In genomic region chr16:51061355-51061754, GRCh38 we compare ENCODE assay signal across 17 cellular contexts.
DNase-seq lines count a peak whose midpoint lies in the region; ATAC-seq and TF ChIP-seq lines count a peak whose summit lies in the region.
"Had no signal": no experiment of that assay in that cellular context is flagged by ENCODE, and none has a peak within 500 bp of the region (broad histone marks: within the 10 kb centered on the region; RNA-seq: fewer than 3 reads in every experiment).

No MANE protein-coding gene starts in this region.

- H3K27me3 ChIP-seq in GM23338 (ENCODE audit: insufficient read depth) (no peaks in the 10 kb centered on the region), liver (ENCODE audit: control insufficient read depth in 4 of 4, insufficient read depth in 4 of 4, low read length in 3 of 4) (no peaks in the 10 kb centered on the region)
- H3K27me3 ChIP-seq: BLaER1 treated with 17β-estradiol and CSF1 and Interleukin-3, amounts not matched to agents 10 nM and 100 nM had no signal

- no peaks in the 10 kb centered on the region for H4K20me1 ChIP-seq in GM23338 (replicated peaks; ENCODE audit: insufficient read depth)
- H4K20me1 ChIP-seq: BLaER1 treated with 17β-estradiol and CSF1 and Interleukin-3, amounts not matched to agents 10 nM and 100 nM had no signal

- H3K36me3 ChIP-seq in GM23338 (ENCODE audit: insufficient read depth) (no peaks in the 10 kb centered on the region), liver (ENCODE audit: control insufficient read depth in 4 of 4, insufficient read depth in 3 of 4, low read depth in 1 of 4, low read length in 3 of 4) (no peaks in the 10 kb centered on the region)
- H3K36me3 ChIP-seq: BLaER1 treated with 17β-estradiol and CSF1 and Interleukin-3, amounts not matched to agents 10 nM and 100 nM had no signal

- H3K4me2 ChIP-seq in GM23338 = no peak overlapping the region
- H3K4me2 ChIP-seq: A549; BLaER1 treated with 17β-estradiol and CSF1 and Interleukin-3, amounts not matched to agents 10 nM and 100 nM had no signal

- H3K4me1 Mint-ChIP-seq in GM23338 = peaks cover 16% of the 10 kb centered on the region
- no peaks in the 10 kb centered on the region for H3K4me1 Mint-ChIP-seq in activated CD4-positive, alpha-beta T cell treated with anti-CD3 and anti-CD28 coated beads, Interleukin-2, amount 10 ng/mL, durations not matched to agents 7 days and 5 days
- H3K4me1 Mint-ChIP-seq: B cell had no signal

- H3K27ac ChIP-seq in GM23338 (ENCODE audit: low read depth) (no peak overlapping the region), liver (ENCODE audit: low read depth in 1 of 2, low read length in 2 of 2) (peak overlapping the region; percentile 7 to 65)
- H3K27ac ChIP-seq: 22Rv1; A549; BLaER1 treated with 17β-estradiol and CSF1 and Interleukin-3, amounts not matched to agents 10 nM and 100 nM; C4-2B had no signal

- WGBS in liver = 36% methylated on average over 1 of the region's 1 CpG

- no peaks in the 10 kb centered on the region for H3K79me2 ChIP-seq in GM23338 (replicated peaks; ENCODE audit: insufficient read depth)

- peaks cover 2% of the 10 kb centered on the region for H3K27me3 Mint-ChIP-seq in GM23338 (ENCODE audit: insufficient read depth, low read depth, poor library complexity)
- H3K27me3 Mint-ChIP-seq in activated CD4-positive, alpha-beta T cell treated with anti-CD3 and anti-CD28 coated beads, Interleukin-2, amount 10 ng/mL, durations not matched to agents 7 days and 5 days = peaks cover 10% of the 10 kb centered on the region
- H3K27me3 Mint-ChIP-seq: B cell had no signal

- 0 out of 2 replicates have a peak overlapping the region, but pooled peaks have one; percentile 10 for H2AFZ ChIP-seq in GM23338

- TF ChIP-seq RAD21 in liver (IDR thresholded peaks at IDR 0.05) = no peak

- peaks cover 3% of the 10 kb centered on the region; the same call in 1 of the 2 replicates for H3K4me1 ChIP-seq in GM23338 (ENCODE audit: insufficient read depth)
- H3K4me1 ChIP-seq in liver (ENCODE audit: control insufficient read depth in 4 of 4, insufficient read depth in 4 of 4, low read length in 3 of 4) = peaks cover 6 to 35% (median 28%) of the 10 kb centered on the region in 4 donors
- H3K4me1 ChIP-seq: A549, Caco-2 had no signal

- CTCF ChIA-PET in activated CD4-positive, alpha-beta T cell treated with anti-CD3 and anti-CD28 coated beads, Interleukin-2, amount 10 ng/mL, durations not matched to agents 7 days and 5 days (lab: Charles Lee) = no interaction called here

- no peak overlapping the region for H3K9ac ChIP-seq in liver (ENCODE audit: low read depth in 1 of 2, low read length in 2 of 2)
- H3K9ac ChIP-seq: BLaER1 treated with 17β-estradiol and CSF1 and Interleukin-3, amounts not matched to agents 10 nM and 100 nM had no signal

- H3K36me3 Mint-ChIP-seq in GM23338 (ENCODE audit: low read depth) = no peaks in the 10 kb centered on the region
- no peaks in the 10 kb centered on the region for H3K36me3 Mint-ChIP-seq in activated CD4-positive, alpha-beta T cell treated with anti-CD3 and anti-CD28 coated beads, Interleukin-2, amount 10 ng/mL, durations not matched to agents 7 days and 5 days (ENCODE audit: low read depth)
- H3K36me3 Mint-ChIP-seq: CD8-positive, alpha-beta T cell had no signal

- ATAC-seq in GM23338 = no peak
- ATAC-seq: CD8-positive, alpha-beta T cell had no signal

- no peaks in the 10 kb centered on the region for H3F3A ChIP-seq in GM23338 (replicated peaks; ENCODE audit: low read depth)

- DNase-seq in GM23338 (ENCODE audit: low spot score) = no peak
- DNase-seq in renal cortical epithelial cell (ENCODE audit: low read depth) = peak; percentile 41
- DNase-seq in activated CD4-positive, alpha-beta T cell treated with anti-CD3 and anti-CD28 coated beads, Interleukin-2, amount 10 ng/mL, durations not matched to agents 7 days and 5 days = no peak
- no peak for DNase-seq in NCI-H2196 treated with DMSO at 0.1 percent for 48 hours (lab: John Stamatoyannopoulos, UW; ENCODE audit: unreplicated experiment)
- DNase-seq: AML-193; Caco-2; Calu3; CD4-positive, alpha-beta T cell; CD8-positive, alpha-beta T cell; DMS79 treated with DMSO at 0.1 percent for 48 hours; GF-D8 had no signal

- H3K4me3 Mint-ChIP-seq in GM23338 = no peak overlapping the region
- H3K4me3 Mint-ChIP-seq in activated CD4-positive, alpha-beta T cell treated with anti-CD3 and anti-CD28 coated beads, Interleukin-2, amount 10 ng/mL, durations not matched to agents 7 days and 5 days = no peak overlapping the region
- H3K4me3 Mint-ChIP-seq: B cell; CD4-positive, alpha-beta T cell; CD8-positive, alpha-beta T cell had no signal

- H3K27ac Mint-ChIP-seq in GM23338 = no peak overlapping the region
- H3K27ac Mint-ChIP-seq in activated CD4-positive, alpha-beta T cell treated with anti-CD3 and anti-CD28 coated beads, Interleukin-2, amount 10 ng/mL, durations not matched to agents 7 days and 5 days = no peak overlapping the region
- H3K27ac Mint-ChIP-seq: B cell; CD4-positive, alpha-beta T cell; CD8-positive, alpha-beta T cell had no signal

- no peak overlapping the region for H3K4me3 ChIP-seq in GM23338
- no peak overlapping the region for H3K4me3 ChIP-seq in liver (ENCODE audit: low read depth in 1 of 3, low read length in 3 of 3)
- H3K4me3 ChIP-seq: A549; BLaER1 treated with 17β-estradiol and CSF1 and Interleukin-3, amounts not matched to agents 10 nM and 100 nM had no signal

- TF ChIP-seq CTCF in GM23338 (conservative IDR thresholded peaks at IDR 0.05; ENCODE audit: low read depth in 2 of 2) (no peak), liver (IDR thresholded peaks at IDR 0.05; ENCODE audit: low read depth, low read length, missing input control) (no peak)

- no peaks in the 10 kb centered on the region for H3K9me3 ChIP-seq in liver (ENCODE audit: control insufficient read depth in 4 of 4, low read length in 3 of 4)
- H3K9me3 ChIP-seq: A549; BLaER1 treated with 17β-estradiol and CSF1 and Interleukin-3, amounts not matched to agents 10 nM and 100 nM; Caco-2 had no signal

- POLR2A ChIA-PET in activated CD4-positive, alpha-beta T cell treated with anti-CD3 and anti-CD28 coated beads, Interleukin-2, amount 10 ng/mL, durations not matched to agents 7 days and 5 days (lab: Charles Lee) = no interaction called here

- no peaks in the 10 kb centered on the region; the same call in 1 of the 2 replicates for H3K9me2 ChIP-seq in GM23338 (ENCODE audit: insufficient read depth)

- no peaks in the 10 kb centered on the region for H3K9me3 Mint-ChIP-seq in GM23338
- H3K9me3 Mint-ChIP-seq in activated CD4-positive, alpha-beta T cell treated with anti-CD3 and anti-CD28 coated beads, Interleukin-2, amount 10 ng/mL, durations not matched to agents 7 days and 5 days = no peaks in the 10 kb centered on the region
- H3K9me3 Mint-ChIP-seq: CD4-positive, alpha-beta T cell; CD8-positive, alpha-beta T cell had no signal

TF ChIP-seq in GM23338, 12 proteins besides CTCF, POLR2A, EP300 and RAD21 (continues in another document):
- TF ChIP-seq REST (IDR thresholded peaks at IDR 0.05; ENCODE audit: unreplicated experiment) = no peak
- no peak for TF ChIP-seq CREB1 (CRISPR knock-in tag; IDR thresholded peaks at IDR 0.05; ENCODE audit: low read depth)

TF ChIP-seq in liver, 16 proteins besides CTCF, POLR2A, EP300 and RAD21:
- TF ChIP-seq GABPA (IDR thresholded peaks at IDR 0.05 in 1 of 2, conservative IDR thresholded peaks at IDR 0.05 in 1 of 2) (no peak), ATF3 (IDR thresholded peaks at IDR 0.05) (no peak), HNF4A (conservative IDR thresholded peaks at IDR 0.05) (peak in 1 of 2 donors; percentile 43), RXRA (IDR thresholded peaks at IDR 0.05) (no peak), JUND (IDR thresholded peaks at IDR 0.05) (peak in 1 of 2 donors; percentile 58), SP1 (IDR thresholded peaks at IDR 0.05) (no peak), FOXA2 (IDR thresholded peaks at IDR 0.05) (no peak), NR2F2 (IDR thresholded peaks at IDR 0.05) (no peak), HNF4G (IDR thresholded peaks at IDR 0.05) (no peak), FOXA1 (IDR thresholded peaks at IDR 0.05) (no peak)
